ENCODE assay signal across 10 cellular contexts in the genomic region with DNA sequence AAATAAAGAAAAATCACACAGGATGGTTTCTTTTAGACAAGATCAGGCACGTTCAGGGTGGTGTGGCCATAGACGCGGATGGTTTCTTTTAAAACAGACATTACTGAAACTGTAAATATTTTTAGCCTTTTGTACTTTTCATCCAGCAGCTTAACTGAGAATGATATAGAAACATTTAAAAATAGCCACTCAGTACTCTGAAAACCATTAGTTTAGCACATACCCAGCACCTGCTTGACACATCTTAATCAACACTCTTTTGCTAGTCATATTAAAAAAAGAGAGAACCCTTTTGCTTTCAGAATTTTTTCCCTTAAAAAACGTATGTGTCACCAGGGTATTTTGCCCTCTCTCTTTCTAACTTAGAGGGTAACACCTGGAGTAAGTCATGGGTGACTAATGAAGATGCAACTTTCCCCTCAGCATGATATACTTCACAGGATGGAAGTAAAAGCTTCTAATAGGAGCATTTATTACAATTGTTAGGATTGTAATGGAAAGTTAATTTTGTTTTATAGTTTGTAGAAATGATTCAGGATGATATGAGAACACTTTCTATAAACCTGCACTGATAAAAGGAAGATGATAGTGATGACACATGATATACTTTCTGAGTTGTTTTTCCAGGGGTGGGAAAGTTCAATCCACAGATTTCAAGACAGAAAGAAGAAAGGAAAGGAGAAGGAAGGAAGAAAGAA. TPM values are rescaled to one million over a fixed set of nuclear protein-coding genes. Genes with fewer than 3 reads are reported as not detected.
DNase-seq lines count a peak whose midpoint lies in the region; ATAC-seq, FAIRE-seq and TF ChIP-seq lines count a peak whose summit lies in the region.
"Had no signal": no experiment of that assay in that cellular context is flagged by ENCODE, and none has a peak within 500 bp of the region (broad histone marks: within the 10 kb centered on the region; RNA-seq: fewer than 3 reads in every experiment).

No MANE protein-coding gene starts in this region.

- ATAC-seq in GM18519 (IDR thresholded peaks at IDR 0.05; ENCODE audit: low FRiP score, unreplicated experiment) (peak; percentile 94), GM21381 (IDR thresholded peaks at IDR 0.05; ENCODE audit: unreplicated experiment) (peak; percentile 92), HG03196 (IDR thresholded peaks at IDR 0.05; ENCODE audit: unreplicated experiment) (peak; percentile 85)

- H3K27me3 ChIP-seq in bronchial epithelial cell (ENCODE audit: control insufficient read depth, insufficient read depth, low read length) = no peaks in the 10 kb centered on the region

- no peaks in the 10 kb centered on the region for H3K36me3 ChIP-seq in bronchial epithelial cell (ENCODE audit: control insufficient read depth, insufficient read depth, low read length)

- no peak for FAIRE-seq in bronchial epithelial cell (lab: Jason Lieb, UNC)

- no peak overlapping the region for H3K4me3 ChIP-seq in bronchial epithelial cell (ENCODE audit: low read depth, low read length)

- TF ChIP-seq CTCF in bronchial epithelial cell (IDR thresholded peaks at IDR 0.05; ENCODE audit: insufficient read depth, low read length, severe bottlenecking) = no peak

- DNase-seq in bronchial epithelial cell (ENCODE audit: low read depth) = peak; percentile 80
- DNase-seq in dedifferentiated amniotic fluid mesenchymal stem cell (ENCODE audit: extremely low spot score) = no peak
- no peak for DNase-seq in SKM-1 treated with dmso at 0.1 percent for 144 hours (lab: John Stamatoyannopoulos, UW; ENCODE audit: unreplicated experiment)
- no peak for DNase-seq in NCI-H1436 (lab: John Stamatoyannopoulos, UW)
- no peak for DNase-seq in activated CD4-positive, alpha-beta T cell treated with anti-CD3 and anti-CD28 coated beads, Interleukin-2, amount 50 U/mL, for 4 hours
- DNase-seq: activated CD8-positive, alpha-beta memory T cell treated with anti-CD3 and anti-CD28 coated beads for 24 hours; NCI-H345 had no signal

RNA-seq across cellular contexts. Expression of gene BACH2, which starts 45.2 kb away (rescaled TPM):
- total RNA-seq in bronchial epithelial cell = 0.38 and 2.1 TPM in 2 replicates
